ENCODE assay signal across 17 cellular contexts in genomic region chr5:79240561-79240960, GRCh38. TPM values are rescaled to one million over a fixed set of nuclear protein-coding genes. Genes with fewer than 3 reads are reported as not detected.
DNase-seq lines count a peak whose midpoint lies in the region; ATAC-seq and TF ChIP-seq lines count a peak whose summit lies in the region.
"Had no signal": no experiment of that assay in that cellular context is flagged by ENCODE, and none has a peak within 500 bp of the region (broad histone marks: within the 10 kb centered on the region; RNA-seq: fewer than 3 reads in every experiment).

No MANE protein-coding gene starts in this region.

- ATAC-seq in CD8-positive, alpha-beta T cell: no peak
- ATAC-seq in T-cell (replicated peaks in 1 of 4): no peak
- ATAC-seq in HG02870 (IDR thresholded peaks at IDR 0.05; ENCODE audit: unreplicated experiment): no peak
- no peak for ATAC-seq in HG02610 (IDR thresholded peaks at IDR 0.05; ENCODE audit: unreplicated experiment)
- ATAC-seq: heart left ventricle had no signal

- peak overlapping the region; percentile 60 for H3K4me3 Mint-ChIP-seq in CD8-positive, alpha-beta T cell
- H3K4me3 Mint-ChIP-seq in T-cell (peak overlapping the region; percentile 55 to 96 (median 63)), mesothelial cell of epicardium (no peak overlapping the region)
- H3K4me3 Mint-ChIP-seq: dendritic cell treated with granulocyte-macrophage colony-stimulating factor and Interleukin-4, amounts not matched to agents 40 ng/mL and 50 ng/mL, for 4 days had no signal

- peaks cover 17% of the 10 kb centered on the region for H3K36me3 Mint-ChIP-seq in CD8-positive, alpha-beta T cell
- peaks cover 11% of the 10 kb centered on the region for H3K36me3 Mint-ChIP-seq in T-cell
- H3K36me3 Mint-ChIP-seq in mesothelial cell of epicardium: peaks cover 4% of the 10 kb centered on the region

- H3K4me3 ChIP-seq in CD8-positive, alpha-beta T cell (ENCODE audit: low read depth, low read length): no peak overlapping the region
- H3K4me3 ChIP-seq: heart left ventricle, tibial nerve had no signal

- H3K27ac ChIP-seq in CD8-positive, alpha-beta T cell (ENCODE audit: low read depth, low read length): no peak overlapping the region
- H3K27ac ChIP-seq: esophagus muscularis mucosa, heart left ventricle, tibial nerve had no signal

- peaks cover 64% of the 10 kb centered on the region for H3K4me1 ChIP-seq in CD8-positive, alpha-beta T cell (ENCODE audit: insufficient read depth, low read length)

- intact Hi-C loops in CD8-positive, alpha-beta T cell (cut with DNase I, micrococcal nuclease): no loop called here

- H3K36me3 ChIP-seq in CD8-positive, alpha-beta T cell (ENCODE audit: insufficient read depth, low read length): no peaks in the 10 kb centered on the region
- H3K36me3 ChIP-seq: esophagus muscularis mucosa, heart left ventricle, tibial nerve had no signal

- no peak for TF ChIP-seq CTCF in CD8-positive, alpha-beta T cell (IDR thresholded peaks at IDR 0.05)
- TF ChIP-seq CTCF in mesothelial cell of epicardium (IDR thresholded peaks at IDR 0.05; ENCODE audit: unreplicated experiment): no peak

- CTCF ChIA-PET in CD8-positive, alpha-beta T cell (lab: Charles Lee): no interaction called here
- CTCF ChIA-PET in T-cell (lab: Charles Lee): interaction anchor here in 1 of 2 donors (0.7 kb wide), 1 partner anchor 1832 kb away, joined by 3 read pairs; no protein-coding TSS in a partner anchor

- H3K27me3 ChIP-seq in CD8-positive, alpha-beta T cell (ENCODE audit: insufficient read depth, low read length): no peaks in the 10 kb centered on the region
- H3K27me3 ChIP-seq: heart left ventricle, tibial nerve had no signal

- DNase-seq in NCI-H82 (lab: John Stamatoyannopoulos, UW) (peak; percentile 39), NCI-H82 treated with DMSO at 0.1 percent for 48 hours (lab: John Stamatoyannopoulos, UW; ENCODE audit: unreplicated experiment) (no peak), T-cell (no peak), mesothelial cell of epicardium (ENCODE audit: low spot score in 2 of 2, unreplicated experiment in 2 of 2) (no peak), DMS153 treated with DMSO at 0.1 percent for 48 hours (lab: John Stamatoyannopoulos, UW; ENCODE audit: unreplicated experiment) (no peak)
- DNase-seq in CD8-positive, alpha-beta T cell: no peak
- DNase-seq: 8988T; activated CD4-positive, alpha-beta T cell treated with anti-CD3 and anti-CD28 coated beads for 4 hours; heart left ventricle; kidney glomerular epithelial cell; stimulated activated CD4-positive, alpha-beta T cell treated with anti-CD3 and anti-CD28 coated beads, Interleukin-4, amount 100 ng/mL, for 4 hours had no signal

- no peaks in the 10 kb centered on the region for H3K9me3 ChIP-seq in CD8-positive, alpha-beta T cell (ENCODE audit: low read length)
- H3K9me3 ChIP-seq: esophagus muscularis mucosa, heart left ventricle, tibial nerve had no signal

- H3K4me1 Mint-ChIP-seq in CD8-positive, alpha-beta T cell (ENCODE audit: low read depth): peaks cover 74% of the 10 kb centered on the region
- H3K4me1 Mint-ChIP-seq in T-cell (peaks cover 69 to 78% (median 71%) of the 10 kb centered on the region in 3 donors), mesothelial cell of epicardium (peaks cover 35% of the 10 kb centered on the region)

- no peak overlapping the region for H3K27ac Mint-ChIP-seq in CD8-positive, alpha-beta T cell
- no peak overlapping the region for H3K27ac Mint-ChIP-seq in T-cell
- peak overlapping the region; percentile 24 for H3K27ac Mint-ChIP-seq in mesothelial cell of epicardium
- H3K27ac Mint-ChIP-seq: activated T-helper 2 cell treated with anti-CD3 and anti-CD28 coated beads, Interferon-gamma antibody, Interleukin-2, Interleukin-4, amounts not matched to agents 10 μg/mL and 5 μg/mL and 100 μg/mL, durations not matched to agents 14 hours and 24 hours and 36 hours; dendritic cell treated with granulocyte-macrophage colony-stimulating factor and Interleukin-4, amounts not matched to agents 40 ng/mL and 50 ng/mL, for 4 days had no signal

- no peaks in the 10 kb centered on the region for H3K27me3 Mint-ChIP-seq in CD8-positive, alpha-beta T cell (ENCODE audit: low read depth)
- H3K27me3 Mint-ChIP-seq in T-cell: no peaks in the 10 kb centered on the region
- H3K27me3 Mint-ChIP-seq in mesothelial cell of epicardium (ENCODE audit: low read depth): no peaks in the 10 kb centered on the region

- H3K9me3 Mint-ChIP-seq in CD8-positive, alpha-beta T cell: no peaks in the 10 kb centered on the region
- H3K9me3 Mint-ChIP-seq in T-cell (no peaks in the 10 kb centered on the region), mesothelial cell of epicardium (no peaks in the 10 kb centered on the region)
- H3K9me3 Mint-ChIP-seq: activated T-helper 2 cell treated with anti-CD3 and anti-CD28 coated beads, Interferon-gamma antibody, Interleukin-2, Interleukin-4, amounts not matched to agents 10 μg/mL and 5 μg/mL and 100 μg/mL, durations not matched to agents 14 hours and 24 hours and 36 hours; dendritic cell treated with granulocyte-macrophage colony-stimulating factor and Interleukin-4, amounts not matched to agents 40 ng/mL and 50 ng/mL, for 4 days had no signal

- POLR2A ChIA-PET in CD8-positive, alpha-beta T cell (lab: Charles Lee): no interaction called here
- POLR2A ChIA-PET in T-cell (lab: Charles Lee): interaction anchor here in 1 of 2 donors (0.5 to 0.7 kb wide), 2 partner anchors 10 to 460 kb away, joined by 4 to 10 read pairs; no protein-coding TSS in a partner anchor

RNA-seq across cellular contexts. Expression of gene JMY, which starts 4.6 kb away (rescaled TPM):
- total RNA-seq in CD8-positive, alpha-beta T cell: 100 to 1,000 TPM; 104 TPM
- total RNA-seq in T-cell (10 to 100 TPM; 18.0 to 45.3 (median 21.1) TPM), mesothelial cell of epicardium (15.7 to 16.7 TPM (median 16.1 TPM) in 3 replicates)
